Comparison of ENCODE assay signal across 1 cellular context in the genomic region with DNA sequence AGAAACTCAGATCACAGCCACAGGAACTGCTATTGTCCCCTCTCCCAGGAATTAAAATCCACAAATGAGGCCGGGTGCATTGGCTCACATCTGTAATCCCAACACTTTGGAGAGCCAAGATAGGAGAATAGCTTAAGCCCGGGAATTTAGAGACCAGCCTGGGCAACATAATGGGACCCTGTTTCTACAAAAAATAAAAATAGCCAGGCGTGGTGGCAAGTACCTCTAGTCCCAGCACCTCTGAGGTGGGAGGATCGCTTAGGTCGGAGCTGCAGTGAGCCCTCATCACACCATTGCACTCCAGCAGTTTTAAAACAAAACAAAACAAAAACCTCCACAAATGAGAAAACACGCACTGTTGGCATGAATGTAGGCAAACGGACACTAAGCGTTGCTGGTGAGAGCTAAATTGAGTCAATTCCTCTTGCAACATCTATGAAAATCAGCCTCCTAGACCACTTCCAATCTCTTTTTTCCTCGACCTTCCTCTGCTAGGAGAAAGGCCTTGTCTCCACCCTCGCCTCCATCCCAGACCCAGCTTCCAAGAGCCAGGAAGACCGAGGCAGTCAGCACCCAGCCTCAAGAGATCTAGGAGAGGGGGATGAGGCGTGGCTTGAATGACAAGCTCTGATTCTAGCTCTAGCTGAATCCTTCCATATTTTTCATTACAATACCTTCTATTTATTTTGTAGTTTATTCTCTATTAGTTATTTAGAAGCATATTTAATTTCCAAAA.
A peak's percentile ranks its signal among the peaks of the same experiment; 100 is the strongest.
TF ChIP-seq lines count a peak whose summit lies in the region.

No MANE protein-coding gene starts in this region.

TF ChIP-seq in HCT116, 20 proteins besides CTCF, POLR2A, EP300 and RAD21 (continued from another document):
- TF ChIP-seq, protein P1, sequence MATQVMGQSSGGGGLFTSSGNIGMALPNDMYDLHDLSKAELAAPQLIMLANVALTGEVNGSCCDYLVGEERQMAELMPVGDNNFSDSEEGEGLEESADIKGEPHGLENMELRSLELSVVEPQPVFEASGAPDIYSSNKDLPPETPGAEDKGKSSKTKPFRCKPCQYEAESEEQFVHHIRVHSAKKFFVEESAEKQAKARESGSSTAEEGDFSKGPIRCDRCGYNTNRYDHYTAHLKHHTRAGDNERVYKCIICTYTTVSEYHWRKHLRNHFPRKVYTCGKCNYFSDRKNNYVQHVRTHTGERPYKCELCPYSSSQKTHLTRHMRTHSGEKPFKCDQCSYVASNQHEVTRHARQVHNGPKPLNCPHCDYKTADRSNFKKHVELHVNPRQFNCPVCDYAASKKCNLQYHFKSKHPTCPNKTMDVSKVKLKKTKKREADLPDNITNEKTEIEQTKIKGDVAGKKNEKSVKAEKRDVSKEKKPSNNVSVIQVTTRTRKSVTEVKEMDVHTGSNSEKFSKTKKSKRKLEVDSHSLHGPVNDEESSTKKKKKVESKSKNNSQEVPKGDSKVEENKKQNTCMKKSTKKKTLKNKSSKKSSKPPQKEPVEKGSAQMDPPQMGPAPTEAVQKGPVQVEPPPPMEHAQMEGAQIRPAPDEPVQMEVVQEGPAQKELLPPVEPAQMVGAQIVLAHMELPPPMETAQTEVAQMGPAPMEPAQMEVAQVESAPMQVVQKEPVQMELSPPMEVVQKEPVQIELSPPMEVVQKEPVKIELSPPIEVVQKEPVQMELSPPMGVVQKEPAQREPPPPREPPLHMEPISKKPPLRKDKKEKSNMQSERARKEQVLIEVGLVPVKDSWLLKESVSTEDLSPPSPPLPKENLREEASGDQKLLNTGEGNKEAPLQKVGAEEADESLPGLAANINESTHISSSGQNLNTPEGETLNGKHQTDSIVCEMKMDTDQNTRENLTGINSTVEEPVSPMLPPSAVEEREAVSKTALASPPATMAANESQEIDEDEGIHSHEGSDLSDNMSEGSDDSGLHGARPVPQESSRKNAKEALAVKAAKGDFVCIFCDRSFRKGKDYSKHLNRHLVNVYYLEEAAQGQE (IDR thresholded peaks at IDR 0.05; ENCODE audit: low read depth), result no peak
- TF ChIP-seq ZFX (IDR thresholded peaks at IDR 0.05) (no peak), CEBPB (IDR thresholded peaks at IDR 0.05; ENCODE audit: low read depth) (0 out of 2 replicates have a peak, but pooled peaks have one; percentile 18), ZNF274 (IDR thresholded peaks at IDR 0.05; ENCODE audit: low read depth, low read length) (no peak)
- TF ChIP-seq, protein P2, sequence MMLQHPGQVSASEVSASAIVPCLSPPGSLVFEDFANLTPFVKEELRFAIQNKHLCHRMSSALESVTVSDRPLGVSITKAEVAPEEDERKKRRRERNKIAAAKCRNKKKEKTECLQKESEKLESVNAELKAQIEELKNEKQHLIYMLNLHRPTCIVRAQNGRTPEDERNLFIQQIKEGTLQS (IDR thresholded peaks at IDR 0.05), result no peak
